In the genomic region with DNA sequence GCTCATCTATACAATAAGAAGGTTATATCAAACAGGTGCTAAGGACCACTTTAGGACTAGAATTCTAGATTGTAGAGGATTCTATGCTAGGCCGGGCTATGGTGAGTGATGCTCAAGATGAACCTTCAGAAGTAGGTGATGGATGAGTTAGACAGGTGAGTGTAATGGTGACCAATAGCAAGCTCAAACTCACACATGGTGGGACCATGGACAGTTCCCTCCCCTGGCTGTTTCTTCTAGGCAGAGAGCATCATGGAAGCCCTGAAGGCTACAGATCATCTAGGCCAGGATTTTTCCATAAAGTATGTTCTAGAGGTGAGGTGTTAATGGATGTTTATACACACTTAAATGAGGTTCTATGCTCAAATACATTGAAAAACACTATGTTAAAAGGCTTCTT, we compare ENCODE assay signal across 28 cellular contexts.
A peak's percentile ranks its signal among the peaks of the same experiment; 100 is the strongest.
DNase-seq lines count a peak whose midpoint lies in the region; ATAC-seq and TF ChIP-seq lines count a peak whose summit lies in the region.
"Had no signal": no experiment of that assay in that cellular context is flagged by ENCODE, and none has a peak within 500 bp of the region (broad histone marks: within the 10 kb centered on the region; RNA-seq: fewer than 3 reads in every experiment).

No MANE protein-coding gene starts in this region.

- H3K4me3 ChIP-seq in colonic mucosa: no peak overlapping the region
- H3K4me3 ChIP-seq: esophagus squamous epithelium, gastrocnemius medialis, thyroid gland, uterus had no signal

- no peaks in the 10 kb centered on the region for H3K36me3 ChIP-seq in colonic mucosa
- H3K36me3 ChIP-seq: esophagus squamous epithelium, gastrocnemius medialis, thyroid gland, uterus had no signal

- H3K9ac ChIP-seq in colonic mucosa (ENCODE audit: low read depth in 2 of 2, low read length in 2 of 2): no peak overlapping the region
- H3K9ac ChIP-seq: KMS-11 had no signal

- DNase-seq in A172 (ENCODE audit: low spot score) (peak; percentile 13), HT-29 (ENCODE audit: low spot score) (peak; percentile 1), astrocyte of the hippocampus (ENCODE audit: low read depth, low spot score) (peak; percentile 23), foreskin keratinocyte (peak in 1 of 2 donors; percentile 22), colonic mucosa (no peak), NCI-H748 treated with DMSO at 0.1 percent for 48 hours (lab: John Stamatoyannopoulos, UW) (no peak)
- DNase-seq in activated CD4-positive, alpha-beta T cell treated with anti-CD3 and anti-CD28 coated beads, Interleukin-2, amount 50 U/mL, for 1 hour: no peak
- DNase-seq: activated CD8-positive, alpha-beta memory T cell treated with anti-CD3 and anti-CD28 coated beads, Interleukin-2, amount 50 U/mL, for 48 hours; activated CD8-positive, alpha-beta T cell treated with anti-CD3 and anti-CD28 coated beads for 36 hours; AML-193; CD4-positive, alpha-beta T cell; esophagus squamous epithelium; gastrocnemius medialis; islet precursor cell; left ventricle myocardium superior; naive thymus-derived CD4-positive, alpha-beta T cell; NCI-H1436; NCI-H2081; NCI-H526; SHP77; stimulated activated CD4-positive, alpha-beta T cell treated with anti-CD3 and anti-CD28 coated beads, Interleukin-4, amount 100 ng/mL, for 1 hour; thyroid gland; uterus had no signal

- intact Hi-C loops in colonic mucosa (cut with DNase I): no loop called here

- H3K27ac ChIP-seq in foreskin keratinocyte (no peak overlapping the region), colonic mucosa (no peak overlapping the region)
- H3K27ac ChIP-seq: esophagus squamous epithelium, gastrocnemius medialis, KMS-11, thyroid gland, uterus had no signal

- TF ChIP-seq CTCF in foreskin keratinocyte (conservative IDR thresholded peaks at IDR 0.05): no peak
- no peak for TF ChIP-seq CTCF in colonic mucosa (IDR thresholded peaks at IDR 0.05)

- peak; percentile 53 for ATAC-seq in foreskin keratinocyte
- ATAC-seq in HG03108 (IDR thresholded peaks at IDR 0.05; ENCODE audit: unreplicated experiment): no peak
- ATAC-seq: activated CD8-positive, alpha-beta T cell treated with anti-CD3 and anti-CD28 coated beads for 36 hours; activated naive CD4-positive, alpha-beta T cell treated with anti-CD3 and anti-CD28 coated beads, Interleukin-2, amount 50 U/mL, for 72 hours; gastrocnemius medialis; left ventricle myocardium superior; naive thymus-derived CD4-positive, alpha-beta T cell; Panc1; sciatic nerve had no signal

- H3K27me3 ChIP-seq in foreskin keratinocyte (no peaks in the 10 kb centered on the region), colonic mucosa (no peaks in the 10 kb centered on the region)
- H3K27me3 ChIP-seq: esophagus squamous epithelium, gastrocnemius medialis, thyroid gland, uterus had no signal

- H3K4me1 ChIP-seq in foreskin keratinocyte: no peaks in the 10 kb centered on the region
- H3K4me1 ChIP-seq in colonic mucosa: no peaks in the 10 kb centered on the region
- H3K4me1 ChIP-seq: esophagus squamous epithelium, gastrocnemius medialis, thyroid gland, uterus had no signal

- H3K9me3 ChIP-seq in colonic mucosa: no peaks in the 10 kb centered on the region
- H3K9me3 ChIP-seq: esophagus squamous epithelium, gastrocnemius medialis, thyroid gland, uterus had no signal

Comparison
In these comparisons a context has a peak if more than half of its experiments do, and no peak if none do; other contexts are left out.
1. DNase-seq: peak in A172 (single experiment), HT-29 (single experiment) and astrocyte of the hippocampus (single experiment); none in colonic mucosa (single experiment), NCI-H748 treated with DMSO at 0.1 percent for 48 hours (single experiment) and activated CD4-positive, alpha-beta T cell treated with anti-CD3 and anti-CD28 coated beads, Interleukin-2, amount 50 U/mL, for 1 hour (single experiment).